In the genomic region with DNA sequence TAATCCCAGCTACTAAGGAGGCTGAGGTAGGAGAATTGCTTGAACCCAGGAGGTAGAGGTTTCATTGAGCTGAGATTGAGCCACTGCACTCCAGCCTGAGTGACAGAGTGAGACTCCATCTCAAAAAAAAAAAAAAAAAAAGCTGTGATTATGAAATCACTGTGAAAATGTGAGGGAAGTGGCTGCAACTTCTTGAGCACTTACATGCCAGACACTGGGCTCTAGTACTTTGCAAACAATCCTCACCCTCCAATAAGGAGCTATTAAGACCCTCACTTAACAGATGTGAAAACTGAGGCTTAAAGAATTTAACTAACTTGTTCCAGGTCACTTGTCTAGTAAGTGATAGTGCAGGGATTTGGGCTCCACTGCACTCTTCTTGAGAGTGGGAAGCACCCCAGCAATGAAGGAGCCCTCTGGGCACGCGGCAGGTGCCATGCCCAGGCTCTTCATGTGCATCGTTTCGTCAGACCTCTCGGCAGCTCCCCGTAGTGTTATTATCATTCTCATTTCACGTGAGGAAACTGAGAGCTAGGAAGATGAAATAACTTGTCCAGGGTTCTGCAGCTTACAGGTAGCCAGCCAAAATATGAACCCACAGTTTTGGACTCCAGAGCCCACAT, we compare ENCODE assay signal across 16 cellular contexts. TPM values are rescaled to one million over a fixed set of nuclear protein-coding genes. Genes with fewer than 3 reads are reported as not detected.
DNase-seq lines count a peak whose midpoint lies in the region; ATAC-seq and TF ChIP-seq lines count a peak whose summit lies in the region.
"Had no signal": no experiment of that assay in that cellular context is flagged by ENCODE, and none has a peak within 500 bp of the region (broad histone marks: within the 10 kb centered on the region; RNA-seq: fewer than 3 reads in every experiment).

No MANE protein-coding gene starts in this region.

- DNase-seq in MV-4-11 (lab: John Stamatoyannopoulos, UW): peak; percentile 21
- DNase-seq in choroid plexus epithelial cell (ENCODE audit: low read depth): peak; percentile 4
- DNase-seq in nephron progenitor cell: no peak
- DNase-seq in upper lobe of right lung: no peak
- no peak for DNase-seq in NCI-H526 (lab: John Stamatoyannopoulos, UW)
- DNase-seq in cortex of kidney (lab: John Stamatoyannopoulos, UW): no peak
- DNase-seq in Right ventricle myocardium superior: no peak
- DNase-seq: Calu3; CD8-positive, alpha-beta T cell; DMS53; GOT3; H9 had no signal

- H3K27me3 Mint-ChIP-seq in nephron progenitor cell (ENCODE audit: low read depth, poor library complexity): no peaks in the 10 kb centered on the region
- H3K27me3 Mint-ChIP-seq: B cell, IgD-negative memory B cell had no signal

- intact Hi-C loops in upper lobe of right lung (cut with DNase I): no loop called here
- intact Hi-C loops in Right ventricle myocardium superior (cut with DNase I): no loop called here

- no peaks in the 10 kb centered on the region for H3K9me3 ChIP-seq in upper lobe of right lung
- H3K9me3 ChIP-seq: BLaER1 treated with 17β-estradiol and CSF1 and Interleukin-3, amounts not matched to agents 10 nM and 100 nM had no signal

- H3K4me3 ChIP-seq in choroid plexus epithelial cell (ENCODE audit: low read depth, low read length): no peak overlapping the region
- H3K4me3 ChIP-seq in upper lobe of right lung: no peak overlapping the region
- H3K4me3 ChIP-seq: BLaER1 treated with 17β-estradiol and CSF1 and Interleukin-3, amounts not matched to agents 10 nM and 100 nM had no signal

- peaks cover 55% of the 10 kb centered on the region for H3K36me3 ChIP-seq in upper lobe of right lung

- no peaks in the 10 kb centered on the region for H3K9me3 Mint-ChIP-seq in nephron progenitor cell
- H3K9me3 Mint-ChIP-seq: CD8-positive, alpha-beta T cell; H9; IgD-negative memory B cell had no signal

- H3K27me3 ChIP-seq in upper lobe of right lung: no peaks in the 10 kb centered on the region
- H3K27me3 ChIP-seq: BLaER1 treated with 17β-estradiol and CSF1 and Interleukin-3, amounts not matched to agents 10 nM and 100 nM had no signal

- H3K4me3 Mint-ChIP-seq in nephron progenitor cell: no peak overlapping the region
- H3K4me3 Mint-ChIP-seq: B cell; CD8-positive, alpha-beta T cell; H9; IgD-negative memory B cell had no signal

- H3K4me1 ChIP-seq in upper lobe of right lung: no peaks in the 10 kb centered on the region

- no peak overlapping the region for H3K27ac ChIP-seq in upper lobe of right lung
- H3K27ac ChIP-seq: BLaER1 treated with 17β-estradiol and CSF1 and Interleukin-3, amounts not matched to agents 10 nM and 100 nM had no signal

- H3K27ac Mint-ChIP-seq in nephron progenitor cell: peak overlapping the region; percentile 72
- H3K27ac Mint-ChIP-seq: B cell; CD8-positive, alpha-beta T cell; H9 had no signal

- TF ChIP-seq CTCF in choroid plexus epithelial cell (conservative IDR thresholded peaks at IDR 0.05; ENCODE audit: low read depth, low read length): no peak
- no peak for TF ChIP-seq CTCF in nephron progenitor cell (IDR thresholded peaks at IDR 0.05)
- TF ChIP-seq CTCF in upper lobe of right lung (IDR thresholded peaks at IDR 0.05): no peak

- peak; percentile 75 for ATAC-seq in upper lobe of right lung
- no peak for ATAC-seq in Right ventricle myocardium superior (ENCODE audit: poor library complexity)
- ATAC-seq: CD8-positive, alpha-beta T cell; HepG2 had no signal

- H3K36me3 Mint-ChIP-seq in nephron progenitor cell (ENCODE audit: low read depth): peaks cover 69% of the 10 kb centered on the region

- peaks cover 37% of the 10 kb centered on the region for H3K4me1 Mint-ChIP-seq in nephron progenitor cell
- H3K4me1 Mint-ChIP-seq: B cell, IgD-negative memory B cell had no signal

RNA-seq across cellular contexts. Expression of a gene that starts 19.0 kb away (rescaled TPM):
- 27.1 TPM for total RNA-seq in upper lobe of right lung
- total RNA-seq in Right ventricle myocardium superior: 166 TPM

Comparison
In these comparisons a context has a peak if more than half of its experiments do, and no peak if none do; other contexts are left out.
1. DNase-seq: peak in MV-4-11 (single experiment) and choroid plexus epithelial cell (single experiment); none in nephron progenitor cell (single experiment), upper lobe of right lung (single experiment), NCI-H526 (0 of 2), cortex of kidney (single experiment) and Right ventricle myocardium superior (single experiment).